ENCODE assay signal across 3 cellular contexts in the genomic region with DNA sequence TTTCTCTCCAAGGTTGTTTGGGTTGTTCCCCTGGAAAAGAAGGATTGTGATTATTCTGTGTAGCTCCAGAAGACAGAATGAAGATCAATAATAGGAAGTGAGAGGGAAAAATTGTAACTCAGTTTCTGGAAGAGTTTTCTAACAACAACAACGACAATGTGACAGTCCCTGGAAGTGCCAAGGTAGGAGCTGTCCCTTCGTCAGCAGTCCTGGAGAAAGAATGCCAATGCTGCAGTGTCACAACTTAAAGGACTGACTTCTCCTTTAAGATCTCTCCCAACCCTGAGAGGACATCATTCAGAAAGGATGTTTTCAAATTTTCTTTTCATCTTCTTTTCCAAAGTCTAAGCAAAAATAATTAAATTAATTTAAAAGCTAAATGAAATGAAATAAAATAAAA.
TF ChIP-seq lines count a peak whose summit lies in the region.

No MANE protein-coding gene starts in this region.

TF ChIP-seq in A549, 52 proteins besides CTCF, POLR2A, EP300 and RAD21 (continued from another document):
- TF ChIP-seq, protein P1, sequence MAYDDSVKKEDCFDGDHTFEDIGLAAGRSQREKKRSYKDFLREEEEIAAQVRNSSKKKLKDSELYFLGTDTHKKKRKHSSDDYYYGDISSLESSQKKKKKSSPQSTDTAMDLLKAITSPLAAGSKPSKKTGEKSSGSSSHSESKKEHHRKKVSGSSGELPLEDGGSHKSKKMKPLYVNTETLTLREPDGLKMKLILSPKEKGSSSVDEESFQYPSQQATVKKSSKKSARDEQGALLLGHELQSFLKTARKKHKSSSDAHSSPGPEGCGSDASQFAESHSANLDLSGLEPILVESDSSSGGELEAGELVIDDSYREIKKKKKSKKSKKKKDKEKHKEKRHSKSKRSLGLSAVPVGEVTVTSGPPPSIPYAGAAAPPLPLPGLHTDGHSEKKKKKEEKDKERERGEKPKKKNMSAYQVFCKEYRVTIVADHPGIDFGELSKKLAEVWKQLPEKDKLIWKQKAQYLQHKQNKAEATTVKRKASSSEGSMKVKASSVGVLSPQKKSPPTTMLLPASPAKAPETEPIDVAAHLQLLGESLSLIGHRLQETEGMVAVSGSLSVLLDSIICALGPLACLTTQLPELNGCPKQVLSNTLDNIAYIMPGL (CRISPR knock-in tag; IDR thresholded peaks at IDR 0.05; ENCODE audit: borderline replicate concordance) = no peak
- TF ChIP-seq, protein P2, sequence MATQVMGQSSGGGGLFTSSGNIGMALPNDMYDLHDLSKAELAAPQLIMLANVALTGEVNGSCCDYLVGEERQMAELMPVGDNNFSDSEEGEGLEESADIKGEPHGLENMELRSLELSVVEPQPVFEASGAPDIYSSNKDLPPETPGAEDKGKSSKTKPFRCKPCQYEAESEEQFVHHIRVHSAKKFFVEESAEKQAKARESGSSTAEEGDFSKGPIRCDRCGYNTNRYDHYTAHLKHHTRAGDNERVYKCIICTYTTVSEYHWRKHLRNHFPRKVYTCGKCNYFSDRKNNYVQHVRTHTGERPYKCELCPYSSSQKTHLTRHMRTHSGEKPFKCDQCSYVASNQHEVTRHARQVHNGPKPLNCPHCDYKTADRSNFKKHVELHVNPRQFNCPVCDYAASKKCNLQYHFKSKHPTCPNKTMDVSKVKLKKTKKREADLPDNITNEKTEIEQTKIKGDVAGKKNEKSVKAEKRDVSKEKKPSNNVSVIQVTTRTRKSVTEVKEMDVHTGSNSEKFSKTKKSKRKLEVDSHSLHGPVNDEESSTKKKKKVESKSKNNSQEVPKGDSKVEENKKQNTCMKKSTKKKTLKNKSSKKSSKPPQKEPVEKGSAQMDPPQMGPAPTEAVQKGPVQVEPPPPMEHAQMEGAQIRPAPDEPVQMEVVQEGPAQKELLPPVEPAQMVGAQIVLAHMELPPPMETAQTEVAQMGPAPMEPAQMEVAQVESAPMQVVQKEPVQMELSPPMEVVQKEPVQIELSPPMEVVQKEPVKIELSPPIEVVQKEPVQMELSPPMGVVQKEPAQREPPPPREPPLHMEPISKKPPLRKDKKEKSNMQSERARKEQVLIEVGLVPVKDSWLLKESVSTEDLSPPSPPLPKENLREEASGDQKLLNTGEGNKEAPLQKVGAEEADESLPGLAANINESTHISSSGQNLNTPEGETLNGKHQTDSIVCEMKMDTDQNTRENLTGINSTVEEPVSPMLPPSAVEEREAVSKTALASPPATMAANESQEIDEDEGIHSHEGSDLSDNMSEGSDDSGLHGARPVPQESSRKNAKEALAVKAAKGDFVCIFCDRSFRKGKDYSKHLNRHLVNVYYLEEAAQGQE (IDR thresholded peaks at IDR 0.05) = 0 out of 2 replicates have a peak, but pooled peaks have one; percentile 24

TF ChIP-seq in GM23338, 12 proteins besides CTCF, POLR2A, EP300 and RAD21:
- TF ChIP-seq, protein P2 (IDR thresholded peaks at IDR 0.05; ENCODE audit: unreplicated experiment) = peak; percentile 57
- no peak for TF ChIP-seq STAT1 (IDR thresholded peaks at IDR 0.05; ENCODE audit: unreplicated experiment)

TF ChIP-seq in HEK293, 187 proteins besides CTCF, POLR2A, EP300 and RAD21:
- TF ChIP-seq, protein P2 (tag by site-specific recombination; IDR thresholded peaks at IDR 0.05) = peak; percentile 39; the same call in 1 of the 2 replicates
- TF ChIP-seq, protein P3, sequence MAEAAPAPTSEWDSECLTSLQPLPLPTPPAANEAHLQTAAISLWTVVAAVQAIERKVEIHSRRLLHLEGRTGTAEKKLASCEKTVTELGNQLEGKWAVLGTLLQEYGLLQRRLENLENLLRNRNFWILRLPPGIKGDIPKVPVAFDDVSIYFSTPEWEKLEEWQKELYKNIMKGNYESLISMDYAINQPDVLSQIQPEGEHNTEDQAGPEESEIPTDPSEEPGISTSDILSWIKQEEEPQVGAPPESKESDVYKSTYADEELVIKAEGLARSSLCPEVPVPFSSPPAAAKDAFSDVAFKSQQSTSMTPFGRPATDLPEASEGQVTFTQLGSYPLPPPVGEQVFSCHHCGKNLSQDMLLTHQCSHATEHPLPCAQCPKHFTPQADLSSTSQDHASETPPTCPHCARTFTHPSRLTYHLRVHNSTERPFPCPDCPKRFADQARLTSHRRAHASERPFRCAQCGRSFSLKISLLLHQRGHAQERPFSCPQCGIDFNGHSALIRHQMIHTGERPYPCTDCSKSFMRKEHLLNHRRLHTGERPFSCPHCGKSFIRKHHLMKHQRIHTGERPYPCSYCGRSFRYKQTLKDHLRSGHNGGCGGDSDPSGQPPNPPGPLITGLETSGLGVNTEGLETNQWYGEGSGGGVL (tag by site-specific recombination; IDR thresholded peaks at IDR 0.05) = no peak
- TF ChIP-seq ZFP41 (tag by site-specific recombination; IDR thresholded peaks at IDR 0.05; ENCODE audit: borderline replicate concordance) (no peak), ZBTB17 (tag by site-specific recombination; IDR thresholded peaks at IDR 0.05) (no peak)
- TF ChIP-seq, protein P4, sequence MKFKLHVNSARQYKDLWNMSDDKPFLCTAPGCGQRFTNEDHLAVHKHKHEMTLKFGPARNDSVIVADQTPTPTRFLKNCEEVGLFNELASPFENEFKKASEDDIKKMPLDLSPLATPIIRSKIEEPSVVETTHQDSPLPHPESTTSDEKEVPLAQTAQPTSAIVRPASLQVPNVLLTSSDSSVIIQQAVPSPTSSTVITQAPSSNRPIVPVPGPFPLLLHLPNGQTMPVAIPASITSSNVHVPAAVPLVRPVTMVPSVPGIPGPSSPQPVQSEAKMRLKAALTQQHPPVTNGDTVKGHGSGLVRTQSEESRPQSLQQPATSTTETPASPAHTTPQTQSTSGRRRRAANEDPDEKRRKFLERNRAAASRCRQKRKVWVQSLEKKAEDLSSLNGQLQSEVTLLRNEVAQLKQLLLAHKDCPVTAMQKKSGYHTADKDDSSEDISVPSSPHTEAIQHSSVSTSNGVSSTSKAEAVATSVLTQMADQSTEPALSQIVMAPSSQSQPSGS (tag by site-specific recombination; IDR thresholded peaks at IDR 0.05; ENCODE audit: low read depth) = no peak
- TF ChIP-seq, protein P5, sequence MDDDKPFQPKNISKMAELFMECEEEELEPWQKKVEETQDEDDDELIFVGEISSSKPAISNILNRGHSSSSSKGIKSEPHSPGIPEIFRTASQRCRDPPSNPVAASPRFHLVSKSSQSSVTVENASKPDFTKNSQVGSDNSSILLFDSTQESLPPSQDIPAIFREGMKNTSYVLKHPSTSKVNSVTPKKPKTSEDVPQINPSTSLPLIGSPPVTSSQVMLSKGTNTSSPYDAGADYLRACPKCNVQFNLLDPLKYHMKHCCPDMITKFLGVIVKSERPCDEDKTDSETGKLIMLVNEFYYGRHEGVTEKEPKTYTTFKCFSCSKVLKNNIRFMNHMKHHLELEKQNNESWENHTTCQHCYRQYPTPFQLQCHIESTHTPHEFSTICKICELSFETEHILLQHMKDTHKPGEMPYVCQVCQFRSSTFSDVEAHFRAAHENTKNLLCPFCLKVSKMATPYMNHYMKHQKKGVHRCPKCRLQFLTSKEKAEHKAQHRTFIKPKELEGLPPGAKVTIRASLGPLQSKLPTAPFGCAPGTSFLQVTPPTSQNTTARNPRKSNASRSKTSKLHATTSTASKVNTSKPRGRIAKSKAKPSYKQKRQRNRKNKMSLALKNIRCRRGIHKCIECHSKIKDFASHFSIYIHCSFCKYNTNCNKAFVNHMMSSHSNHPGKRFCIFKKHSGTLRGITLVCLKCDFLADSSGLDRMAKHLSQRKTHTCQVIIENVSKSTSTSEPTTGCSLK (tag by site-specific recombination; IDR thresholded peaks at IDR 0.05) = no peak
- TF ChIP-seq, protein P6, sequence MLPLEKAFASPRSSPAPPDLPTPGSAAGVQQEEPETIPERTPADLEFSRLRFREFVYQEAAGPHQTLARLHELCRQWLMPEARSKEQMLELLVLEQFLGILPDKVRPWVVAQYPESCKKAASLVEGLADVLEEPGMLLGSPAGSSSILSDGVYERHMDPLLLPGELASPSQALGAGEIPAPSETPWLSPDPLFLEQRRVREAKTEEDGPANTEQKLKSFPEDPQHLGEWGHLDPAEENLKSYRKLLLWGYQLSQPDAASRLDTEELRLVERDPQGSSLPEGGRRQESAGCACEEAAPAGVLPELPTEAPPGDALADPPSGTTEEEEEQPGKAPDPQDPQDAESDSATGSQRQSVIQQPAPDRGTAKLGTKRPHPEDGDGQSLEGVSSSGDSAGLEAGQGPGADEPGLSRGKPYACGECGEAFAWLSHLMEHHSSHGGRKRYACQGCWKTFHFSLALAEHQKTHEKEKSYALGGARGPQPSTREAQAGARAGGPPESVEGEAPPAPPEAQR (tag by site-specific recombination; IDR thresholded peaks at IDR 0.05) = no peak
- TF ChIP-seq, protein P7, sequence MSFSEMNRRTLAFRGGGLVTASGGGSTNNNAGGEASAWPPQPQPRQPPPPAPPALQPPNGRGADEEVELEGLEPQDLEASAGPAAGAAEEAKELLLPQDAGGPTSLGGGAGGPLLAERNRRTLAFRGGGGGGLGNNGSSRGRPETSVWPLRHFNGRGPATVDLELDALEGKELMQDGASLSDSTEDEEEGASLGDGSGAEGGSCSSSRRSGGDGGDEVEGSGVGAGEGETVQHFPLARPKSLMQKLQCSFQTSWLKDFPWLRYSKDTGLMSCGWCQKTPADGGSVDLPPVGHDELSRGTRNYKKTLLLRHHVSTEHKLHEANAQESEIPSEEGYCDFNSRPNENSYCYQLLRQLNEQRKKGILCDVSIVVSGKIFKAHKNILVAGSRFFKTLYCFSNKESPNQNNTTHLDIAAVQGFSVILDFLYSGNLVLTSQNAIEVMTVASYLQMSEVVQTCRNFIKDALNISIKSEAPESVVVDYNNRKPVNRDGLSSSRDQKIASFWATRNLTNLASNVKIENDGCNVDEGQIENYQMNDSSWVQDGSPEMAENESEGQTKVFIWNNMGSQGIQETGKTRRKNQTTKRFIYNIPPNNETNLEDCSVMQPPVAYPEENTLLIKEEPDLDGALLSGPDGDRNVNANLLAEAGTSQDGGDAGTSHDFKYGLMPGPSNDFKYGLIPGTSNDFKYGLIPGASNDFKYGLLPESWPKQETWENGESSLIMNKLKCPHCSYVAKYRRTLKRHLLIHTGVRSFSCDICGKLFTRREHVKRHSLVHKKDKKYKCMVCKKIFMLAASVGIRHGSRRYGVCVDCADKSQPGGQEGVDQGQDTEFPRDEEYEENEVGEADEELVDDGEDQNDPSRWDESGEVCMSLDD (tag by site-specific recombination; IDR thresholded peaks at IDR 0.05) = no peak
